ENCODE assay signal across 9 cellular contexts in the genomic region with DNA sequence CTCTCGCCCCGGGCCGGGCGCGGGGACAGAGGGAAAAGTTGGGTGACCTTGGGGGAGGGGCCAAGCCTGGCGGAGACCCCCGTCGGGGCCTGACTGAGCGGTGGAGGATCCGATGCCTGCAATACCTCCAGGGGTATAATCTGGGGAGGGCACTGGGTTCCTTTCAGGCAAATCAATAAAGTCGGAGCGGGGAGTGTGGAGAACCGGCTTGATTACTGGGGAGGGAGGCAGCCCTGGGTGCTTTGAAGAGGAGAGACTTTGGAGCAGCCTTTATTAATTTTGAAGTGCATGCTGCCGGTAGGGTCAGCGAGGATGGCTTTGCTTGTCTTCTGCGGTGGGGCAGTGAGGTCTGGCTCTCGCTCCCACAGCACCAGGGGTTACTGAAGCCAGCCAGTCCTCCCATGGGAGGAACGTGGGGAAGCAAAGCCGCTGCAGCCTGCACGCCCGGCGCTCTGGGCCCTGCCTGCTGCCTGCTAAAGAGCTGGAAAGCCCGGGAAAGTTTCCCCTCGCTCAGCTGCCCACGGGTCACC. TPM values are rescaled to one million over a fixed set of nuclear protein-coding genes. Genes with fewer than 3 reads are reported as not detected.
DNase-seq lines count a peak whose midpoint lies in the region; ATAC-seq, FAIRE-seq and TF ChIP-seq lines count a peak whose summit lies in the region.
"Had no signal": no experiment of that assay in that cellular context is flagged by ENCODE, and none has a peak within 500 bp of the region (broad histone marks: within the 10 kb centered on the region; RNA-seq: fewer than 3 reads in every experiment).

No MANE protein-coding gene starts in this region.

- no peaks in the 10 kb centered on the region for H3K36me3 Mint-ChIP-seq in natural killer cell treated with Interleukin-12 subunit alpha and Interleukin-12 subunit beta and Interleukin-15 and Interleukin-18, amount 100 ng/mL, for 72 hours

- peaks cover 36 to 49% (median 44%) of the 10 kb centered on the region in 11 experiments for H3K27me3 ChIP-seq in BLaER1 treated with 17β-estradiol and CSF1 and Interleukin-3, amounts not matched to agents 10 nM and 100 nM
- H3K27me3 ChIP-seq in MM.1S (replicated peaks; ENCODE audit: insufficient read depth, low read length) = no peaks in the 10 kb centered on the region

- H3K9me3 ChIP-seq in BLaER1 treated with 17β-estradiol and CSF1 and Interleukin-3, amounts not matched to agents 10 nM and 100 nM (replicated peaks in 1 of 11) = peaks cover 7 to 17% (median 12%) of the 10 kb centered on the region in 11 experiments; a peak in 21 of 22 replicates
- H3K9me3 ChIP-seq in MM.1S (replicated peaks; ENCODE audit: insufficient read depth, low read length) = no peaks in the 10 kb centered on the region

- peaks cover 2% of the 10 kb centered on the region for H3K9me3 Mint-ChIP-seq in natural killer cell treated with Interleukin-12 subunit alpha and Interleukin-12 subunit beta and Interleukin-15 and Interleukin-18, amount 100 ng/mL, for 72 hours

- H3K27ac Mint-ChIP-seq in natural killer cell treated with Interleukin-12 subunit alpha and Interleukin-12 subunit beta and Interleukin-15 and Interleukin-18, amount 100 ng/mL, for 72 hours = no peak overlapping the region
- H3K27ac Mint-ChIP-seq: stimulated activated naive CD8-positive, alpha-beta T cell treated with anti-CD3 and anti-CD28 coated beads, Interleukin-15, Interleukin-2, amounts not matched to agents 100 ng/mL and 50 ng/mL, for 24 hours had no signal

- peak overlapping the region; percentile 52; the same call in 1 of the 2 replicates for H2AFZ ChIP-seq in MM.1S (ENCODE audit: low read length)

- H4K20me1 ChIP-seq in BLaER1 treated with 17β-estradiol and CSF1 and Interleukin-3, amounts not matched to agents 10 nM and 100 nM = peaks cover 0 to 5% (median 0%) of the 10 kb centered on the region in 11 experiments; a peak in 1 of 22 replicates
- H4K20me1 ChIP-seq in MM.1S (ENCODE audit: insufficient read depth, low read length) = no peaks in the 10 kb centered on the region

- H3K79me2 ChIP-seq in MM.1S (ENCODE audit: low read length) = no peaks in the 10 kb centered on the region

- no peak for TF ChIP-seq CTCF in MM.1S (IDR thresholded peaks at IDR 0.05; ENCODE audit: low read length)
- TF ChIP-seq CTCF in epithelial cell of proximal tubule (conservative IDR thresholded peaks at IDR 0.05; ENCODE audit: low read depth, low read length) = no peak

- peak overlapping the region; percentile 43 to 88 (median 71) for H3K4me2 ChIP-seq in BLaER1 treated with 17β-estradiol and CSF1 and Interleukin-3, amounts not matched to agents 10 nM and 100 nM
- peak overlapping the region; percentile 50; the same call in 1 of the 2 replicates for H3K4me2 ChIP-seq in MM.1S (ENCODE audit: low read depth, low read length)

- no peak overlapping the region for H3K27ac ChIP-seq in BLaER1 treated with 17β-estradiol and CSF1 and Interleukin-3, amounts not matched to agents 10 nM and 100 nM
- H3K27ac ChIP-seq in MM.1S (ENCODE audit: low read length) = no peak overlapping the region

- no peaks in the 10 kb centered on the region for H3K36me3 ChIP-seq in BLaER1 treated with 17β-estradiol and CSF1 and Interleukin-3, amounts not matched to agents 10 nM and 100 nM
- no peaks in the 10 kb centered on the region for H3K36me3 ChIP-seq in MM.1S (replicated peaks; ENCODE audit: insufficient read depth, low read length)

- H3K4me3 Mint-ChIP-seq in natural killer cell treated with Interleukin-12 subunit alpha and Interleukin-12 subunit beta and Interleukin-15 and Interleukin-18, amount 100 ng/mL, for 72 hours = no peak overlapping the region
- H3K4me3 Mint-ChIP-seq: stimulated activated naive CD8-positive, alpha-beta T cell treated with anti-CD3 and anti-CD28 coated beads, Interleukin-15, Interleukin-2, amounts not matched to agents 100 ng/mL and 50 ng/mL, for 24 hours had no signal

- DNase-seq in MM.1S (no peak), epithelial cell of proximal tubule (ENCODE audit: low read depth) (no peak), HPDE6-E6E7 (ENCODE audit: extremely low spot score) (no peak), H54 (ENCODE audit: insufficient read length, low spot score) (no peak), NAMALWA (ENCODE audit: low spot score) (no peak)
- no peak for DNase-seq in natural killer cell treated with Interleukin-12 subunit alpha and Interleukin-12 subunit beta and Interleukin-15 and Interleukin-18, amount 100 ng/mL, for 72 hours (ENCODE audit: low spot score)

- TF ChIP-seq POLR2A in H54 (IDR thresholded peaks at IDR 0.05; ENCODE audit: low read depth, low read length) = no peak

- peaks cover 0 to 15% (median 10%) of the 10 kb centered on the region in 10 experiments; a peak in 10 of 20 replicates for H3K4me1 ChIP-seq in BLaER1 treated with 17β-estradiol and CSF1 and Interleukin-3, amounts not matched to agents 10 nM and 100 nM
- H3K4me1 ChIP-seq in MM.1S (ENCODE audit: low read length) = no peaks in the 10 kb centered on the region

- H3K4me3 ChIP-seq in BLaER1 treated with 17β-estradiol and CSF1 and Interleukin-3, amounts not matched to agents 10 nM and 100 nM = peak overlapping the region; percentile 40 to 66 (median 49); a peak in 19 of 20 replicates
- H3K4me3 ChIP-seq in MM.1S (ENCODE audit: low read length) (peak overlapping the region; percentile 47; the same call in 1 of the 2 replicates), epithelial cell of proximal tubule (ENCODE audit: low read depth, low read length) (peak overlapping the region; percentile 32)

- peaks cover 51 to 62% of the 10 kb centered on the region in 2 donors for H3K27me3 Mint-ChIP-seq in natural killer cell treated with Interleukin-12 subunit alpha and Interleukin-12 subunit beta and Interleukin-15 and Interleukin-18, amount 100 ng/mL, for 72 hours

- no peaks in the 10 kb centered on the region for H3K9me2 ChIP-seq in MM.1S (replicated peaks; ENCODE audit: insufficient read depth, low read length)

- H3F3A ChIP-seq in MM.1S (ENCODE audit: insufficient read depth, low read length) = no peaks in the 10 kb centered on the region

- H3K9ac ChIP-seq in BLaER1 treated with 17β-estradiol and CSF1 and Interleukin-3, amounts not matched to agents 10 nM and 100 nM = peak overlapping the region in 1 of 11 experiments; percentile 38; a peak in 1 of 22 replicates
- H3K9ac ChIP-seq in MM.1S (ENCODE audit: low read length) = no peak overlapping the region

- peak; percentile 19 to 46 for ATAC-seq in natural killer cell treated with Interleukin-12 subunit alpha and Interleukin-12 subunit beta and Interleukin-15 and Interleukin-18, amount 100 ng/mL, for 72 hours
- no peak for ATAC-seq in HG03025 (IDR thresholded peaks at IDR 0.05; ENCODE audit: low FRiP score, unreplicated experiment)

- no peaks in the 10 kb centered on the region for H3K4me1 Mint-ChIP-seq in natural killer cell treated with Interleukin-12 subunit alpha and Interleukin-12 subunit beta and Interleukin-15 and Interleukin-18, amount 100 ng/mL, for 72 hours (ENCODE audit: low read depth in 2 of 2)

- FAIRE-seq in H54 (lab: Jason Lieb, UNC) = no peak

RNA-seq across cellular contexts. Expression of a gene that starts 0.4 kb away (rescaled TPM):
- under 0.01 and 2.5 TPM in 2 replicates for total RNA-seq in epithelial cell of proximal tubule
- not detected for total RNA-seq in natural killer cell treated with Interleukin-12 subunit alpha and Interleukin-12 subunit beta and Interleukin-15 and Interleukin-18, amount 100 ng/mL, for 72 hours
